17 cellular contexts compared by ENCODE assay signal in genomic region chr1:109598655-109599054, GRCh38. TPM values are rescaled to one million over a fixed set of nuclear protein-coding genes. Genes with fewer than 3 reads are reported as not detected.
DNase-seq lines count a peak whose midpoint lies in the region; ATAC-seq and TF ChIP-seq lines count a peak whose summit lies in the region.
"Had no signal": no experiment of that assay in that cellular context is flagged by ENCODE, and none has a peak within 500 bp of the region (broad histone marks: within the 10 kb centered on the region; RNA-seq: fewer than 3 reads in every experiment).

No MANE protein-coding gene starts in this region.

- peaks cover 0 to 11% of the 10 kb centered on the region in 2 experiments; a peak in 1 of 4 replicates for H3K4me1 ChIP-seq in SK-N-SH (ENCODE audit: control insufficient read depth in 1 of 2, insufficient read depth in 2 of 2, low read depth in 1 of 2, low read length in 1 of 2)
- peaks cover 5% of the 10 kb centered on the region; the same call in 1 of the 2 replicates for H3K4me1 ChIP-seq in PC-3 (ENCODE audit: insufficient read depth, low read length)
- H3K4me1 ChIP-seq in gastroesophageal sphincter: no peaks in the 10 kb centered on the region
- H3K4me1 ChIP-seq: Caco-2, lower lobe of right lung had no signal

- H3K79me2 ChIP-seq in SK-N-SH (ENCODE audit: insufficient read depth): peaks cover 16% of the 10 kb centered on the region; the same call in 1 of the 2 replicates
- no peaks in the 10 kb centered on the region for H3K79me2 ChIP-seq in PC-3 (ENCODE audit: low read length)

- WGBS in SK-N-SH (ENCODE audit: low lambda C conversion rate): 91% methylated on average over 3 of the region's 5 CpGs
- WGBS in gastroesophageal sphincter (ENCODE audit: low coverage in 1 of 2), 2 donors: 71 to 80% methylated on average over 1 to 5 of the region's 5 CpGs

- no peak overlapping the region for H3K4me2 ChIP-seq in SK-N-SH
- H3K4me2 ChIP-seq in PC-3 (ENCODE audit: low read length): no peak overlapping the region

- H3F3A ChIP-seq in SK-N-SH (replicated peaks; ENCODE audit: insufficient read depth): no peaks in the 10 kb centered on the region
- H3F3A ChIP-seq in PC-3 (ENCODE audit: low read length, unreplicated experiment): no peaks in the 10 kb centered on the region

- H3K9me2 ChIP-seq in SK-N-SH: no peaks in the 10 kb centered on the region
- no peaks in the 10 kb centered on the region for H3K9me2 ChIP-seq in PC-3 (replicated peaks; ENCODE audit: low read length)

- TF ChIP-seq EP300 in SK-N-SH (IDR thresholded peaks at IDR 0.05; ENCODE audit: borderline replicate concordance in 1 of 2, low read depth in 1 of 2, low read length in 1 of 2): no peak
- TF ChIP-seq EP300 in gastroesophageal sphincter (IDR thresholded peaks at IDR 0.05): no peak

- TF ChIP-seq RAD21 in SK-N-SH (IDR thresholded peaks at IDR 0.05; ENCODE audit: low read length): no peak

- no TSS peak for BruUV-seq in PC-3 (replicated peaks; lab: Mats Ljungman, UMichigan)

- TF ChIP-seq CTCF in SK-N-SH (IDR thresholded peaks at IDR 0.05) (0 out of 2 replicates have a peak, but pooled peaks have one; percentile 18), PC-3 (conservative IDR thresholded peaks at IDR 0.05; ENCODE audit: low read depth, low read length) (peak; percentile 36; the same call in 1 of the 2 replicates), fibroblast of pulmonary artery (IDR thresholded peaks at IDR 0.05; ENCODE audit: low read length, missing control alignments) (peak; percentile 31), retinal pigment epithelial cell (conservative IDR thresholded peaks at IDR 0.05; ENCODE audit: low read depth, low read length) (peak; percentile 37), gastroesophageal sphincter (IDR thresholded peaks at IDR 0.05) (no peak)

- TF ChIP-seq POLR2A in gastroesophageal sphincter (IDR thresholded peaks at IDR 0.05): no peak

- H2AFZ ChIP-seq in SK-N-SH (ENCODE audit: low read depth) (no peak overlapping the region), PC-3 (ENCODE audit: low read length) (no peak overlapping the region)

- H3K36me3 ChIP-seq in SK-N-SH (replicated peaks in 1 of 2; ENCODE audit: control insufficient read depth in 1 of 2, insufficient read depth in 2 of 2, low read length in 1 of 2) (peaks cover 44 to 58% of the 10 kb centered on the region in 2 experiments), PC-3 (ENCODE audit: low read depth, low read length) (peaks cover 3% of the 10 kb centered on the region; the same call in 1 of the 2 replicates), gastroesophageal sphincter (peaks cover 0 to 36% of the 10 kb centered on the region in 2 donors)

- no peaks in the 10 kb centered on the region for H3K9me3 ChIP-seq in SK-N-SH
- H3K9me3 ChIP-seq in PC-3 (ENCODE audit: low read length): no peaks in the 10 kb centered on the region
- no peaks in the 10 kb centered on the region for H3K9me3 ChIP-seq in gastroesophageal sphincter
- H3K9me3 ChIP-seq: Caco-2, lower lobe of right lung had no signal

- H3K27me3 ChIP-seq in SK-N-SH (ENCODE audit: insufficient read depth): no peaks in the 10 kb centered on the region
- no peaks in the 10 kb centered on the region for H3K27me3 ChIP-seq in PC-3 (ENCODE audit: low read length)
- H3K27me3 ChIP-seq in gastroesophageal sphincter: no peaks in the 10 kb centered on the region

- H3K27ac ChIP-seq in SK-N-SH (ENCODE audit: low read depth in 2 of 2, low read length in 1 of 2): no peak overlapping the region
- no peak overlapping the region for H3K27ac ChIP-seq in PC-3 (ENCODE audit: low read length)
- no peak overlapping the region for H3K27ac ChIP-seq in gastroesophageal sphincter
- H3K27ac ChIP-seq: lower lobe of right lung had no signal

- intact Hi-C loops in PC-3 (cut with micrococcal nuclease): no loop called here

- peak; percentile 6 for DNase-seq in SK-N-SH
- no peak for DNase-seq in PC-3
- no peak for DNase-seq in fibroblast of pulmonary artery (ENCODE audit: low read depth)
- no peak for DNase-seq in retinal pigment epithelial cell (ENCODE audit: low read depth)
- no peak for DNase-seq in superior temporal gyrus (ENCODE audit: extremely low spot score)
- no peak for DNase-seq in activated T-cell treated with anti-CD3 and anti-CD28 coated beads, Interleukin-2, amount 50 U/mL, for 48 hours
- DNase-seq: activated CD8-positive, alpha-beta memory T cell treated with anti-CD3 and anti-CD28 coated beads, Interleukin-2, amount 50 U/mL, for 4 hours; Caco-2; cerebellar nuclear complex; hypothalamus; lower lobe of right lung; NCI-H1694; SHP77 treated with DMSO at 0.1 percent for 48 hours; substantia nigra had no signal

- H4K20me1 ChIP-seq in SK-N-SH (ENCODE audit: insufficient read depth): no peaks in the 10 kb centered on the region
- H4K20me1 ChIP-seq in PC-3 (ENCODE audit: low read length): no peaks in the 10 kb centered on the region

- H3K4me3 ChIP-seq in SK-N-SH (ENCODE audit: low read depth in 2 of 2, low read length in 1 of 2): no peak overlapping the region
- no peak overlapping the region for H3K4me3 ChIP-seq in PC-3 (ENCODE audit: low read length)
- H3K4me3 ChIP-seq in fibroblast of pulmonary artery (replicated peaks; ENCODE audit: low read depth, low read length): no peak overlapping the region
- no peak overlapping the region for H3K4me3 ChIP-seq in retinal pigment epithelial cell (ENCODE audit: low read length)
- H3K4me3 ChIP-seq in gastroesophageal sphincter: no peak overlapping the region
- H3K4me3 ChIP-seq: lower lobe of right lung had no signal

- no peak for ATAC-seq in SK-N-SH treated with all-trans-retinoic acid at 6 μM for 48 hours
- peak; percentile 20; the same call in 1 of the 2 replicates for ATAC-seq in PC-3
- no peak for ATAC-seq in gastroesophageal sphincter
- ATAC-seq: lower lobe of right lung had no signal

- POLR2A ChIA-PET in SK-N-SH (lab: Yijun Ruan, JAX) (no interaction called here), PC-3 (lab: Charles Lee; ENCODE audit: unreplicated experiment) (no interaction called here)

- CTCF ChIA-PET in SK-N-SH (lab: Yijun Ruan, JAX) (interaction anchor here (1.0 to 2.2 kb wide), 5 partner anchors 13 to 51 kb away, joined by 3 to 6 read pairs (median 4); no protein-coding TSS in a partner anchor), PC-3 (lab: Charles Lee) (no interaction called here)

- H3K9ac ChIP-seq in SK-N-SH: no peak overlapping the region
- no peak overlapping the region for H3K9ac ChIP-seq in PC-3 (ENCODE audit: low read length)

TF ChIP-seq in SK-N-SH, 30 proteins besides CTCF, POLR2A, EP300 and RAD21 (continues in another document):
- no peak for TF ChIP-seq MAX (IDR thresholded peaks at IDR 0.05; ENCODE audit: low read depth)
- TF ChIP-seq, protein P1, sequence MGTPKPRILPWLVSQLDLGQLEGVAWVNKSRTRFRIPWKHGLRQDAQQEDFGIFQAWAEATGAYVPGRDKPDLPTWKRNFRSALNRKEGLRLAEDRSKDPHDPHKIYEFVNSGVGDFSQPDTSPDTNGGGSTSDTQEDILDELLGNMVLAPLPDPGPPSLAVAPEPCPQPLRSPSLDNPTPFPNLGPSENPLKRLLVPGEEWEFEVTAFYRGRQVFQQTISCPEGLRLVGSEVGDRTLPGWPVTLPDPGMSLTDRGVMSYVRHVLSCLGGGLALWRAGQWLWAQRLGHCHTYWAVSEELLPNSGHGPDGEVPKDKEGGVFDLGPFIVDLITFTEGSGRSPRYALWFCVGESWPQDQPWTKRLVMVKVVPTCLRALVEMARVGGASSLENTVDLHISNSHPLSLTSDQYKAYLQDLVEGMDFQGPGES (IDR thresholded peaks at IDR 0.05; ENCODE audit: low read depth, low read length): no peak

TF ChIP-seq in SK-N-SH treated with all-trans-retinoic acid at 6 μM for 48 hours, 23 proteins besides CTCF, POLR2A, EP300 and RAD21 (continues in another document):
- no peak for TF ChIP-seq ESRRG (CRISPR knock-in tag; IDR thresholded peaks at IDR 0.05)
- no peak for TF ChIP-seq TCF4 (CRISPR knock-in tag; IDR thresholded peaks at IDR 0.05; ENCODE audit: borderline replicate concordance)
- TF ChIP-seq ZNF565 (CRISPR knock-in tag; conservative IDR thresholded peaks at IDR 0.05; ENCODE audit: low read depth): no peak
- TF ChIP-seq, protein P2, sequence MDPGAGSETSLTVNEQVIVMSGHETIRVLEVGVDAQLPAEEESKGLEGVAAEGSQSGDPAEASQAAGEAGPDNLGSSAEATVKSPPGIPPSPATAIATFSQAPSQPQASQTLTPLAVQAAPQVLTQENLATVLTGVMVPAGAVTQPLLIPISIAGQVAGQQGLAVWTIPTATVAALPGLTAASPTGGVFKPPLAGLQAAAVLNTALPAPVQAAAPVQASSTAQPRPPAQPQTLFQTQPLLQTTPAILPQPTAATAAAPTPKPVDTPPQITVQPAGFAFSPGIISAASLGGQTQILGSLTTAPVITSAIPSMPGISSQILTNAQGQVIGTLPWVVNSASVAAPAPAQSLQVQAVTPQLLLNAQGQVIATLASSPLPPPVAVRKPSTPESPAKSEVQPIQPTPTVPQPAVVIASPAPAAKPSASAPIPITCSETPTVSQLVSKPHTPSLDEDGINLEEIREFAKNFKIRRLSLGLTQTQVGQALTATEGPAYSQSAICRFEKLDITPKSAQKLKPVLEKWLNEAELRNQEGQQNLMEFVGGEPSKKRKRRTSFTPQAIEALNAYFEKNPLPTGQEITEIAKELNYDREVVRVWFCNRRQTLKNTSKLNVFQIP (CRISPR knock-in tag; IDR thresholded peaks at IDR 0.05; ENCODE audit: borderline replicate concordance, low read depth): no peak

RNA-seq across cellular contexts. Expression of gene GNAT2, which starts 20.8 kb away (rescaled TPM):
- polyA plus RNA-seq in SK-N-SH (2012; rRNA removed): 0.16 TPM in 2 replicates
- polyA plus RNA-seq in SK-N-SH (2012; cell fraction: cytosol; rRNA removed): 0.14 and 0.18 TPM in 2 replicates
- 0.04 and 0.19 TPM in 2 replicates for polyA plus RNA-seq in SK-N-SH (2012; cell fraction: nucleus; rRNA removed)
- total RNA-seq in PC-3 (2014; rRNA removed) (0.29 and 0.69 TPM in 2 replicates), gastroesophageal sphincter (not detected)
- total RNA-seq: Caco-2, lower lobe of right lung had no signal
- polyA plus RNA-seq: esophagus had no signal

RNA-seq across cellular contexts. Expression of gene AMPD2, which starts 21.0 kb away (rescaled TPM):
- 59.1 and 63.7 TPM in 2 replicates for polyA plus RNA-seq in SK-N-SH (2012; rRNA removed)
- polyA plus RNA-seq in SK-N-SH (2012; cell fraction: cytosol; rRNA removed): 14.5 and 22.9 TPM in 2 replicates
- 359 and 387 TPM in 2 replicates for polyA plus RNA-seq in SK-N-SH (2012; cell fraction: nucleus; rRNA removed)
- total RNA-seq in PC-3 (2014; rRNA removed): 75.3 and 128 TPM in 2 replicates
- 10 to 100 TPM; 28.9 to 38.0 (median 35.6) TPM for total RNA-seq in gastroesophageal sphincter

RNA-seq across cellular contexts. Expression of gene GNAI3, which starts 50.2 kb away (rescaled TPM):
- polyA plus RNA-seq in SK-N-SH (2012; rRNA removed): 4.0 and 4.8 TPM in 2 replicates
- polyA plus RNA-seq in SK-N-SH (2012; cell fraction: cytosol; rRNA removed): 6.5 and 7.4 TPM in 2 replicates
- 1.5 and 3.3 TPM in 2 replicates for polyA plus RNA-seq in SK-N-SH (2012; cell fraction: nucleus; rRNA removed)
- total RNA-seq in PC-3 (2014; rRNA removed) (6.7 and 6.8 TPM in 2 replicates), gastroesophageal sphincter (1 to 10 TPM; 6.6 to 9.4 (median 8.0) TPM)

RNA-seq across cellular contexts. Expression of gene GSTM4, which starts 57.2 kb away (rescaled TPM):
- 34.2 and 36.1 TPM in 2 replicates for polyA plus RNA-seq in SK-N-SH (2012; rRNA removed)
- 25.0 and 27.9 TPM in 2 replicates for polyA plus RNA-seq in SK-N-SH (2012; cell fraction: cytosol; rRNA removed)
- 35.2 and 36.6 TPM in 2 replicates for polyA plus RNA-seq in SK-N-SH (2012; cell fraction: nucleus; rRNA removed)
- total RNA-seq in PC-3 (2014; rRNA removed) (24.0 and 25.9 TPM in 2 replicates), gastroesophageal sphincter (10 to 100 TPM; 21.4 to 71.0 (median 42.4) TPM)

RNA-seq across cellular contexts. Expression of gene GPR61, which starts 59.0 kb away (rescaled TPM):
- polyA plus RNA-seq in SK-N-SH (2012; rRNA removed): not detected in 2 replicates
- polyA plus RNA-seq in SK-N-SH (2012; cell fraction: cytosol; rRNA removed): not detected in 2 replicates
- polyA plus RNA-seq in SK-N-SH (2012; cell fraction: nucleus; rRNA removed): 0.08 TPM in 1 of 2 replicates, not detected in the other
- total RNA-seq in PC-3 (2014; rRNA removed): 0.07 and 1.3 TPM in 2 replicates
- total RNA-seq in gastroesophageal sphincter: not detected
- total RNA-seq: Caco-2, lower lobe of right lung had no signal

Comparison
In these comparisons a context has a peak if more than half of its experiments do, and no peak if none do; other contexts are left out.
1. CTCF ChIP-seq: peak in SK-N-SH (single experiment), PC-3 (single experiment), fibroblast of pulmonary artery (single experiment) and retinal pigment epithelial cell (single experiment); none in gastroesophageal sphincter (0 of 4).